Comparison of ENCODE assay signal across 8 cellular contexts in the genomic region with DNA sequence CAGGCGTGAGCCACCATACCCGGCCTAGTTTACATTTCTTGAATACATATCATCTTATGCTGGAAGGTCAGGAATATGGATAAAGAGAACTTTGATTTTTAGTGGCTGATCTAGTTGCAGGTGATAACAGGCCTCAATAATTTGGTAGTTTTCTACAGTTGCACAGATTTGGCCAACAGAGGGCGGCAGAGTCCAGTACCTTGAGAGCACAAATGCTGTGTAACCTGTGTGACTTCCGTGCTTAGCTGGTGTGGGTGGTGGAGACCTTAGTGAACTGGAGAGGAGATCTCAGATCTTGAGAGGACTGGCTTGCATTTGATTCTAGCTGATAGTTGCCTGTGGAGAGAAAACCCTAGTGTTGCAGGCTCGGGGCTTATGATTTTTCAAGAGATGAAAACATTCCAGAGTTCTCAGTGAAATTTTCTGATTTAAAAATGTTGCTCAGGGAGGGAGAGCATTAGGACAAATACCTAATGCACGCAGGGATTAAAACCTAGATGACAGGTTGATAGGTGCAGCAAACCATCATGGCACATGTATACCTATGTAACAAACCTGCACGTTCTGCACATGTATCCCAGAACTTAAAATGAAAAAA.
DNase-seq lines count a peak whose midpoint lies in the region; ATAC-seq lines count a peak whose summit lies in the region.

No MANE protein-coding gene starts in this region.

- DNase-seq in COLO829 (ENCODE audit: low spot score), result peak; percentile 32
- DNase-seq in NCI-H526 (lab: John Stamatoyannopoulos, UW), result peak; percentile 27 to 78
- DNase-seq in activated CD4-positive, alpha-beta T cell treated with anti-CD3 and anti-CD28 coated beads, Interleukin-2, amount 50 U/mL, for 4 hours, result peak; percentile 67 to 74
- DNase-seq in effector CD8-positive, alpha-beta T cell (lab: John Stamatoyannopoulos, UW), result peak; percentile 48
- peak; percentile 81 for DNase-seq in midbrain (lab: John Stamatoyannopoulos, UW)
- DNase-seq in stimulated activated CD8-positive, alpha-beta memory T cell treated with anti-CD3 and anti-CD28 coated beads, Interleukin-4, amount 100 ng/mL, for 4 hours (ENCODE audit: low read depth in 2 of 2, low spot score in 1 of 2), result peak; percentile 42 to 57

- ATAC-seq in GM19452 (IDR thresholded peaks at IDR 0.05; ENCODE audit: unreplicated experiment), result peak; percentile 96
- ATAC-seq in HG03469 (IDR thresholded peaks at IDR 0.05; ENCODE audit: unreplicated experiment), result peak; percentile 97

Comparison
In these comparisons a context has a peak if more than half of its experiments do, and no peak if none do; other contexts are left out.
1. Peak in every context shown above with its lines: DNase-seq and ATAC-seq.